ENCODE assay signal across 8 cellular contexts in genomic region chr10:69335063-69335587, GRCh38. TPM values are rescaled to one million over a fixed set of nuclear protein-coding genes. Genes with fewer than 3 reads are reported as not detected.
A peak's percentile ranks its signal among the peaks of the same experiment; 100 is the strongest.
DNase-seq lines count a peak whose midpoint lies in the region; ATAC-seq and TF ChIP-seq lines count a peak whose summit lies in the region.

No MANE protein-coding gene starts in this region.

- peak overlapping the region; percentile 64 for H3K4me3 Mint-ChIP-seq in activated CD8-positive, alpha-beta T cell treated with anti-CD3 and anti-CD28 coated beads, Interleukin-2, amount 10 ng/mL, durations not matched to agents 7 days and 5 days
- H3K4me3 Mint-ChIP-seq in glutamatergic neuron (ENCODE audit: unreplicated experiment), result no peak overlapping the region

- no peaks in the 10 kb centered on the region for H3K9me3 ChIP-seq in smooth muscle cell (replicated peaks; ENCODE audit: low read depth)

- no peaks in the 10 kb centered on the region for H3K27me3 ChIP-seq in smooth muscle cell (ENCODE audit: low read depth)

- H4K20me1 ChIP-seq in smooth muscle cell (ENCODE audit: low read depth), result peaks cover 95% of the 10 kb centered on the region

- peaks cover 92% of the 10 kb centered on the region for H3K79me2 ChIP-seq in smooth muscle cell (ENCODE audit: low read depth)

- no peak for TF ChIP-seq CTCF in glutamatergic neuron (IDR thresholded peaks at IDR 0.05; ENCODE audit: partially characterized antibody, unreplicated experiment)
- no peak for TF ChIP-seq CTCF in smooth muscle cell (IDR thresholded peaks at IDR 0.05; ENCODE audit: borderline replicate concordance, insufficient read depth, poor library complexity, severe bottlenecking)

- no peak overlapping the region for H2AFZ ChIP-seq in smooth muscle cell (ENCODE audit: low read depth)

- peak overlapping the region; percentile 86 for H3K27ac Mint-ChIP-seq in activated CD8-positive, alpha-beta T cell treated with anti-CD3 and anti-CD28 coated beads, Interleukin-2, amount 10 ng/mL, durations not matched to agents 7 days and 5 days
- peak overlapping the region; percentile 50 for H3K27ac Mint-ChIP-seq in glutamatergic neuron (ENCODE audit: unreplicated experiment)

- H3K4me2 ChIP-seq in smooth muscle cell, result peak overlapping the region; percentile 50

- H3K4me1 ChIP-seq in smooth muscle cell (ENCODE audit: low read depth), result peaks cover 46% of the 10 kb centered on the region

- H3K9me3 Mint-ChIP-seq in activated CD8-positive, alpha-beta T cell treated with anti-CD3 and anti-CD28 coated beads, Interleukin-2, amount 10 ng/mL, durations not matched to agents 7 days and 5 days (ENCODE audit: insufficient read depth), result no peaks in the 10 kb centered on the region
- H3K9me3 Mint-ChIP-seq in glutamatergic neuron (ENCODE audit: unreplicated experiment), result peaks cover 7% of the 10 kb centered on the region

- no peaks in the 10 kb centered on the region for H3K36me3 ChIP-seq in smooth muscle cell (ENCODE audit: low read depth)

- POLR2A ChIA-PET in activated CD8-positive, alpha-beta T cell treated with anti-CD3 and anti-CD28 coated beads, Interleukin-2, amount 10 ng/mL, durations not matched to agents 7 days and 5 days (lab: Charles Lee), result interaction anchor here (1.0 to 1.1 kb wide), 3 partner anchors 10 to 73 kb away, joined by 3 to 5 read pairs (median 3); no protein-coding TSS in a partner anchor

- no peaks in the 10 kb centered on the region for H3F3A ChIP-seq in smooth muscle cell (ENCODE audit: low read depth)

- H3K4me1 Mint-ChIP-seq in activated CD8-positive, alpha-beta T cell treated with anti-CD3 and anti-CD28 coated beads, Interleukin-2, amount 10 ng/mL, durations not matched to agents 7 days and 5 days (ENCODE audit: low read depth), result peaks cover 71% of the 10 kb centered on the region
- peaks cover 60% of the 10 kb centered on the region for H3K4me1 Mint-ChIP-seq in glutamatergic neuron (ENCODE audit: low read depth, unreplicated experiment)

- ATAC-seq in HG03108 (IDR thresholded peaks at IDR 0.05; ENCODE audit: unreplicated experiment), result peak; percentile 68
- ATAC-seq in activated CD8-positive, alpha-beta T cell treated with anti-CD3 and anti-CD28 coated beads, Interleukin-2, amount 10 ng/mL, durations not matched to agents 7 days and 5 days, result peak; percentile 87
- no peak for ATAC-seq in GM18909 (IDR thresholded peaks at IDR 0.05; ENCODE audit: poor library complexity, unreplicated experiment)
- ATAC-seq in HG02870 (IDR thresholded peaks at IDR 0.05; ENCODE audit: unreplicated experiment), result no peak

- H3K27ac ChIP-seq in smooth muscle cell (ENCODE audit: low read depth), result peak overlapping the region; percentile 79

- peak; percentile 50 for DNase-seq in activated CD8-positive, alpha-beta T cell treated with anti-CD3 and anti-CD28 coated beads, Interleukin-2, amount 10 ng/mL, durations not matched to agents 7 days and 5 days
- DNase-seq in glutamatergic neuron (no peak), smooth muscle cell (lab: John Stamatoyannopoulos, UW; ENCODE audit: unreplicated experiment) (no peak), RPMI8226 (no peak), NCI-H510A (lab: John Stamatoyannopoulos, UW) (no peak)

- H3K36me3 Mint-ChIP-seq in activated CD8-positive, alpha-beta T cell treated with anti-CD3 and anti-CD28 coated beads, Interleukin-2, amount 10 ng/mL, durations not matched to agents 7 days and 5 days (ENCODE audit: low read depth), result peaks cover 42% of the 10 kb centered on the region
- H3K36me3 Mint-ChIP-seq in glutamatergic neuron (ENCODE audit: unreplicated experiment), result peaks cover 2% of the 10 kb centered on the region

- CTCF ChIA-PET in activated CD8-positive, alpha-beta T cell treated with anti-CD3 and anti-CD28 coated beads, Interleukin-2, amount 10 ng/mL, durations not matched to agents 7 days and 5 days (lab: Charles Lee), result interaction anchor here (0.7 kb wide), 2 partner anchors 10 to 73 kb away, joined by 3 read pairs; no protein-coding TSS in a partner anchor

- H3K9ac ChIP-seq in smooth muscle cell (ENCODE audit: low read depth), result peak overlapping the region; percentile 19

- H3K27me3 Mint-ChIP-seq in activated CD8-positive, alpha-beta T cell treated with anti-CD3 and anti-CD28 coated beads, Interleukin-2, amount 10 ng/mL, durations not matched to agents 7 days and 5 days (ENCODE audit: low read depth), result no peaks in the 10 kb centered on the region
- peaks cover 7% of the 10 kb centered on the region for H3K27me3 Mint-ChIP-seq in glutamatergic neuron (ENCODE audit: unreplicated experiment)

- WGBS in smooth muscle cell (ENCODE audit: low lambda C conversion rate), result 69% methylated on average over 12 of the region's 13 CpGs

- H3K4me3 ChIP-seq in smooth muscle cell, result no peak overlapping the region

RNA-seq across cellular contexts. Expression of gene HK1, which starts 56.8 kb away (rescaled TPM):
- total RNA-seq in activated CD8-positive, alpha-beta T cell treated with anti-CD3 and anti-CD28 coated beads, Interleukin-2, amount 10 ng/mL, durations not matched to agents 7 days and 5 days, result 100 to 1,000 TPM; 153 to 154 TPM
- total RNA-seq in glutamatergic neuron (ENCODE audit: unreplicated experiment) (240 TPM), smooth muscle cell (62.7 and 67.6 TPM in 2 replicates)
- 123 and 134 TPM in 2 replicates for polyA plus RNA-seq in smooth muscle cell

Comparison
In these comparisons a context has a peak if more than half of its experiments do, and no peak if none do; other contexts are left out.
1. ATAC-seq: peak in HG03108 (single experiment) and activated CD8-positive, alpha-beta T cell treated with anti-CD3 and anti-CD28 coated beads, Interleukin-2, amount 10 ng/mL, durations not matched to agents 7 days and 5 days (single experiment); none in GM18909 (single experiment) and HG02870 (single experiment).